In the genomic region with DNA sequence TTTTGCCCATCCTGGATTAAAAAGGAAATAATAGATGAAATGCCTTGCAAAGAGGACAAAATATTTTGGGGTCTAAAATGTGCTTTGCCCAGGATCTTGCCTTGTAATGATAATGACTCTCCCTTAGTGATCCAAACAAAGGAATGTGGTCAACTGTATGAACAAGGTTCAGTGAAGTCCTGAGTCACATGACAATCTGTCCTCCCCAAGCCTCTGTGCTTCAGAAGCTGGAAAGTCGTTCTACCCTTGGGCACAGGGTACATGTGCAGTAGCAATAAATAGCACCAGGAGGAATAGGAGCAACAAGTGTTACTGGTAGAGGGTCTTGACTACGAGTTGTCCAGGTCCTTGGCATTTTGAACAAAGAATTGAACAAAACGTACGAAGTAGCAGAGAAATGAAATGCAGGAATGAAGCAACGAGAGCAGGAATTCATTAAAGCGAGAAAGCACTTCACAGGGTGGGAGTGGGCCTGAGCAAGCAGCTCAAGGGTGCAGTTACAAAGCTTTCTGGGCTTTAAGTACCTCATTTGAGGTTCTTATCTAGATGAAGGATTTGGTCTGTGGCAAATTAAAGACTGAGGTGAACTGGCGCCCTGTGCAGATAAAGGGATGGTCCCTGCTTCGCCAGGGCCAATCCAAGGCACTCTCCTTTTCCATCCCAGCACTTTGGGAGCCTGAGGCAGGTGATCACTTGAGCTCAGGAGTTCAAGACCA, we compare ENCODE assay signal across 10 cellular contexts.
A peak's percentile ranks its signal among the peaks of the same experiment; 100 is the strongest.
DNase-seq lines count a peak whose midpoint lies in the region; ATAC-seq, FAIRE-seq and TF ChIP-seq lines count a peak whose summit lies in the region.
"Had no signal": no experiment of that assay in that cellular context is flagged by ENCODE, and none has a peak within 500 bp of the region (broad histone marks: within the 10 kb centered on the region; RNA-seq: fewer than 3 reads in every experiment).

No MANE protein-coding gene starts in this region.

- H3K4me3 Mint-ChIP-seq in activated naive CD8-positive, alpha-beta T cell treated with anti-CD3 and anti-CD28 coated beads, Interleukin-2, amount 10 ng/mL, durations not matched to agents 7 days and 5 days = no peak overlapping the region
- H3K4me3 Mint-ChIP-seq in nephron progenitor cell = no peak overlapping the region

- TF ChIP-seq CTCF in nephron progenitor cell (IDR thresholded peaks at IDR 0.05) = no peak

- no peak for TF ChIP-seq RAD21 in Ishikawa (IDR thresholded peaks at IDR 0.05; ENCODE audit: low read depth)

- no peak for FAIRE-seq in HTR-8/SVneo (lab: Jason Lieb, UNC)

- peaks cover 5% of the 10 kb centered on the region for H3K9me3 Mint-ChIP-seq in activated naive CD8-positive, alpha-beta T cell treated with anti-CD3 and anti-CD28 coated beads, Interleukin-2, amount 10 ng/mL, durations not matched to agents 7 days and 5 days
- peaks cover 22% of the 10 kb centered on the region for H3K9me3 Mint-ChIP-seq in nephron progenitor cell

- peak overlapping the region; percentile 64 for H3K27ac Mint-ChIP-seq in activated naive CD8-positive, alpha-beta T cell treated with anti-CD3 and anti-CD28 coated beads, Interleukin-2, amount 10 ng/mL, durations not matched to agents 7 days and 5 days
- peak overlapping the region; percentile 75 for H3K27ac Mint-ChIP-seq in nephron progenitor cell

- H3K36me3 Mint-ChIP-seq in activated naive CD8-positive, alpha-beta T cell treated with anti-CD3 and anti-CD28 coated beads, Interleukin-2, amount 10 ng/mL, durations not matched to agents 7 days and 5 days = peaks cover 18% of the 10 kb centered on the region
- peaks cover 4% of the 10 kb centered on the region for H3K36me3 Mint-ChIP-seq in nephron progenitor cell (ENCODE audit: low read depth)

- H3K4me1 Mint-ChIP-seq in activated naive CD8-positive, alpha-beta T cell treated with anti-CD3 and anti-CD28 coated beads, Interleukin-2, amount 10 ng/mL, durations not matched to agents 7 days and 5 days = peaks cover 38% of the 10 kb centered on the region
- H3K4me1 Mint-ChIP-seq in nephron progenitor cell = peaks cover 28% of the 10 kb centered on the region

- TF ChIP-seq EP300 in Ishikawa (IDR thresholded peaks at IDR 0.05; ENCODE audit: borderline replicate concordance) = no peak

- no peaks in the 10 kb centered on the region for H3K27me3 Mint-ChIP-seq in activated naive CD8-positive, alpha-beta T cell treated with anti-CD3 and anti-CD28 coated beads, Interleukin-2, amount 10 ng/mL, durations not matched to agents 7 days and 5 days
- peaks cover 4% of the 10 kb centered on the region for H3K27me3 Mint-ChIP-seq in nephron progenitor cell (ENCODE audit: low read depth, poor library complexity)

- POLR2A ChIA-PET in activated naive CD8-positive, alpha-beta T cell treated with anti-CD3 and anti-CD28 coated beads, Interleukin-2, amount 10 ng/mL, durations not matched to agents 7 days and 5 days (lab: Charles Lee) = no interaction called here

- peak; percentile 87 for DNase-seq in DMS79 treated with DMSO at 0.1 percent for 48 hours (lab: John Stamatoyannopoulos, UW)
- no peak for DNase-seq in activated naive CD8-positive, alpha-beta T cell treated with anti-CD3 and anti-CD28 coated beads, Interleukin-2, amount 10 ng/mL, durations not matched to agents 7 days and 5 days
- DNase-seq in nephron progenitor cell = no peak
- DNase-seq in NCI-H1092 treated with DMSO at 0.1 percent for 48 hours (lab: John Stamatoyannopoulos, UW) = no peak
- DNase-seq in HTR-8/SVneo (ENCODE audit: insufficient read length, low spot score) = no peak
- DNase-seq: anterior cingulate cortex, NCI-H510A treated with DMSO at 0.1 percent for 48 hours, PC-3 had no signal

- no peak for ATAC-seq in activated naive CD8-positive, alpha-beta T cell treated with anti-CD3 and anti-CD28 coated beads, Interleukin-2, amount 10 ng/mL, durations not matched to agents 7 days and 5 days (ENCODE audit: low read depth)
- no peak for ATAC-seq in GM21381 (IDR thresholded peaks at IDR 0.05; ENCODE audit: unreplicated experiment)
- ATAC-seq: PC-3 had no signal

TF ChIP-seq in Ishikawa, 13 proteins besides CTCF, POLR2A, EP300 and RAD21:
- TF ChIP-seq TEAD4 (IDR thresholded peaks at IDR 0.05) (no peak), YY1 (IDR thresholded peaks at IDR 0.05; ENCODE audit: low read depth) (no peak), USF1 (IDR thresholded peaks at IDR 0.05) (0 out of 2 replicates have a peak, but pooled peaks have one; percentile 10)
TF ChIP-seq in Ishikawa: peak in this region for 1.
